ENCODE assay signal across 17 cellular contexts in genomic region chr5:87127956-87128687, GRCh38.
A peak's percentile ranks its signal among the peaks of the same experiment; 100 is the strongest.
DNase-seq lines count a peak whose midpoint lies in the region; ATAC-seq and TF ChIP-seq lines count a peak whose summit lies in the region.
"Had no signal": no experiment of that assay in that cellular context is flagged by ENCODE, and none has a peak within 500 bp of the region (broad histone marks: within the 10 kb centered on the region; RNA-seq: fewer than 3 reads in every experiment).

No MANE protein-coding gene starts in this region.

- H3K79me1 ChIP-seq in IMR-90 (ENCODE audit: low read depth in 1 of 2, low read length in 2 of 2): peaks cover 0 to 4% of the 10 kb centered on the region in 2 experiments; a peak in 1 of 4 replicates

- peak overlapping the region; percentile 89 for H2BK120ac ChIP-seq in IMR-90 (ENCODE audit: low read depth, low read length)

- TF ChIP-seq CTCF in activated CD8-positive, alpha-beta T cell treated with anti-CD3 and anti-CD28 coated beads for 36 hours (IDR thresholded peaks at IDR 0.05): no peak
- TF ChIP-seq CTCF in IMR-90 (conservative IDR thresholded peaks at IDR 0.05; ENCODE audit: low read depth, low read length): no peak

- peak overlapping the region; percentile 76 for H3K4ac ChIP-seq in IMR-90 (ENCODE audit: low read depth, low read length)

- WGBS in IMR-90 (ENCODE audit: extremely low coverage in 2 of 2, insufficient read length in 1 of 2), 2 experiments: no CpG with 5 or more reads among the region's 3 CpGs

- H3K27ac Mint-ChIP-seq in activated CD8-positive, alpha-beta T cell treated with anti-CD3 and anti-CD28 coated beads for 36 hours: peak overlapping the region; percentile 58
- no peak overlapping the region for H3K27ac Mint-ChIP-seq in activated CD8-positive, alpha-beta T cell treated with anti-CD3 and anti-CD28 coated beads, Interleukin-2, amount 10 ng/mL, durations not matched to agents 7 days and 5 days
- H3K27ac Mint-ChIP-seq in activated naive CD8-positive, alpha-beta T cell treated with anti-CD3 and anti-CD28 coated beads, Interleukin-2, amount 10 ng/mL, durations not matched to agents 7 days and 5 days: peak overlapping the region; percentile 47
- peak overlapping the region; percentile 57 to 82 for H3K27ac Mint-ChIP-seq in natural killer cell treated with Interleukin-12 subunit alpha and Interleukin-12 subunit beta and Interleukin-15 and Interleukin-18, amount 100 ng/mL, for 72 hours
- H3K27ac Mint-ChIP-seq: nephron had no signal

- no peaks in the 10 kb centered on the region for H3K27me3 Mint-ChIP-seq in activated CD8-positive, alpha-beta T cell treated with anti-CD3 and anti-CD28 coated beads for 36 hours
- no peaks in the 10 kb centered on the region for H3K27me3 Mint-ChIP-seq in activated CD8-positive, alpha-beta T cell treated with anti-CD3 and anti-CD28 coated beads, Interleukin-2, amount 10 ng/mL, durations not matched to agents 7 days and 5 days (ENCODE audit: low read depth)
- no peaks in the 10 kb centered on the region for H3K27me3 Mint-ChIP-seq in activated naive CD8-positive, alpha-beta T cell treated with anti-CD3 and anti-CD28 coated beads, Interleukin-2, amount 10 ng/mL, durations not matched to agents 7 days and 5 days
- no peaks in the 10 kb centered on the region for H3K27me3 Mint-ChIP-seq in natural killer cell treated with Interleukin-12 subunit alpha and Interleukin-12 subunit beta and Interleukin-15 and Interleukin-18, amount 100 ng/mL, for 72 hours

- H3K23ac ChIP-seq in IMR-90 (ENCODE audit: low read depth, low read length): 0 out of 2 replicates have a peak overlapping the region, but pooled peaks have one; percentile 65

- H3K14ac ChIP-seq in IMR-90 (replicated peaks; ENCODE audit: low read depth, low read length): peak overlapping the region; percentile 78

- H2AK9ac ChIP-seq in IMR-90 (replicated peaks; ENCODE audit: low read depth, low read length, poor library complexity): no peak overlapping the region

- H3K4me2 ChIP-seq in IMR-90 (ENCODE audit: low read depth, low read length): peak overlapping the region; percentile 75; the same call in 1 of the 2 replicates

- H3K4me1 ChIP-seq in IMR-90 (ENCODE audit: control insufficient read depth, insufficient read depth, low read length): peaks cover 7% of the 10 kb centered on the region; the same call in 1 of the 2 replicates
- H3K4me1 ChIP-seq: tibial nerve had no signal

- H2AK5ac ChIP-seq in IMR-90 (ENCODE audit: low read depth, low read length): peak overlapping the region; percentile 65

- no peak for ATAC-seq in activated CD8-positive, alpha-beta T cell treated with anti-CD3 and anti-CD28 coated beads for 36 hours
- no peak for ATAC-seq in activated CD8-positive, alpha-beta T cell treated with anti-CD3 and anti-CD28 coated beads, Interleukin-2, amount 10 ng/mL, durations not matched to agents 7 days and 5 days
- peak; percentile 84 for ATAC-seq in IMR-90 (ENCODE audit: low read depth)
- no peak for ATAC-seq in activated naive CD8-positive, alpha-beta T cell treated with anti-CD3 and anti-CD28 coated beads, Interleukin-2, amount 10 ng/mL, durations not matched to agents 7 days and 5 days (ENCODE audit: low read depth)
- ATAC-seq in natural killer cell treated with Interleukin-12 subunit alpha and Interleukin-12 subunit beta and Interleukin-15 and Interleukin-18, amount 100 ng/mL, for 72 hours: no peak

- TF ChIP-seq POLR2A in IMR-90 (IDR thresholded peaks at IDR 0.05; ENCODE audit: low read depth, low read length): no peak

- H4K8ac ChIP-seq in IMR-90 (ENCODE audit: low read depth in 2 of 2, low read length in 2 of 2): peak overlapping the region; percentile 20 to 93; a peak in 3 of 4 replicates

- no peak overlapping the region for H3K9ac ChIP-seq in IMR-90 (ENCODE audit: low read depth, low read length)

- H3K9me3 Mint-ChIP-seq in activated CD8-positive, alpha-beta T cell treated with anti-CD3 and anti-CD28 coated beads for 36 hours: no peaks in the 10 kb centered on the region
- H3K9me3 Mint-ChIP-seq in activated CD8-positive, alpha-beta T cell treated with anti-CD3 and anti-CD28 coated beads, Interleukin-2, amount 10 ng/mL, durations not matched to agents 7 days and 5 days (ENCODE audit: insufficient read depth): no peaks in the 10 kb centered on the region
- peaks cover 6% of the 10 kb centered on the region for H3K9me3 Mint-ChIP-seq in activated naive CD8-positive, alpha-beta T cell treated with anti-CD3 and anti-CD28 coated beads, Interleukin-2, amount 10 ng/mL, durations not matched to agents 7 days and 5 days
- H3K9me3 Mint-ChIP-seq in natural killer cell treated with Interleukin-12 subunit alpha and Interleukin-12 subunit beta and Interleukin-15 and Interleukin-18, amount 100 ng/mL, for 72 hours: peaks cover 2% of the 10 kb centered on the region
- H3K9me3 Mint-ChIP-seq: nephron had no signal

- H3K4me3 Mint-ChIP-seq in activated CD8-positive, alpha-beta T cell treated with anti-CD3 and anti-CD28 coated beads for 36 hours: no peak overlapping the region
- H3K4me3 Mint-ChIP-seq in activated CD8-positive, alpha-beta T cell treated with anti-CD3 and anti-CD28 coated beads, Interleukin-2, amount 10 ng/mL, durations not matched to agents 7 days and 5 days: no peak overlapping the region
- no peak overlapping the region for H3K4me3 Mint-ChIP-seq in activated naive CD8-positive, alpha-beta T cell treated with anti-CD3 and anti-CD28 coated beads, Interleukin-2, amount 10 ng/mL, durations not matched to agents 7 days and 5 days
- peak overlapping the region; percentile 47 for H3K4me3 Mint-ChIP-seq in natural killer cell treated with Interleukin-12 subunit alpha and Interleukin-12 subunit beta and Interleukin-15 and Interleukin-18, amount 100 ng/mL, for 72 hours
- H3K4me3 Mint-ChIP-seq: nephron had no signal

- in situ Hi-C loops in IMR-90 (cut with MboI; ENCODE audit: low sequenced_read_pairs): no loop called here

- H2AFZ ChIP-seq in IMR-90 (replicated peaks; ENCODE audit: low read length, poor library complexity): no peak overlapping the region

- no peaks in the 10 kb centered on the region for H3K36me3 ChIP-seq in IMR-90 (ENCODE audit: control insufficient read depth, insufficient read depth, low read length)
- H3K36me3 ChIP-seq: tibial nerve had no signal

- peak overlapping the region; percentile 97; the same call in 1 of the 2 replicates for H3K18ac ChIP-seq in IMR-90 (ENCODE audit: low read depth, low read length)

- peak overlapping the region; percentile 98; the same call in 1 of the 2 replicates for H4K5ac ChIP-seq in IMR-90 (ENCODE audit: low read depth, low read length)

- TF ChIP-seq RAD21 in IMR-90 (IDR thresholded peaks at IDR 0.05; ENCODE audit: low read length): no peak

- H2BK15ac ChIP-seq in IMR-90 (ENCODE audit: low read depth, low read length): peak overlapping the region; percentile 85; the same call in 1 of the 3 replicates

- H3K4me3 ChIP-seq in IMR-90 (ENCODE audit: insufficient read depth, low read depth, low read length): no peak overlapping the region
- H3K4me3 ChIP-seq: lung, tibial nerve had no signal

- DNase-seq in activated CD8-positive, alpha-beta T cell treated with anti-CD3 and anti-CD28 coated beads for 36 hours: peak; percentile 24
- DNase-seq in activated CD8-positive, alpha-beta T cell treated with anti-CD3 and anti-CD28 coated beads, Interleukin-2, amount 10 ng/mL, durations not matched to agents 7 days and 5 days: no peak
- DNase-seq in IMR-90 (peak; percentile 43), NCI-H2196 treated with DMSO at 0.1 percent for 48 hours (lab: John Stamatoyannopoulos, UW; ENCODE audit: unreplicated experiment) (no peak), NCI-H1092 (lab: John Stamatoyannopoulos, UW) (no peak), COR-L47 (lab: John Stamatoyannopoulos, UW) (no peak)
- no peak for DNase-seq in activated naive CD8-positive, alpha-beta T cell treated with anti-CD3 and anti-CD28 coated beads, Interleukin-2, amount 10 ng/mL, durations not matched to agents 7 days and 5 days
- DNase-seq in natural killer cell treated with Interleukin-12 subunit alpha and Interleukin-12 subunit beta and Interleukin-15 and Interleukin-18, amount 100 ng/mL, for 72 hours (ENCODE audit: low spot score): no peak
- DNase-seq: activated CD4-positive, alpha-beta T cell treated with anti-CD3 and anti-CD28 coated beads, Interleukin-2, amount 50 U/mL, for 1 hour; NCI-H2081 treated with DMSO at 0.1 percent for 48 hours; SHP77 treated with DMSO at 0.1 percent for 48 hours; stimulated activated CD4-positive, alpha-beta T cell treated with anti-CD3 and anti-CD28 coated beads, Interleukin-2, amount 100 ng/mL, for 24 hours; stimulated activated CD8-positive, alpha-beta memory T cell treated with anti-CD3 and anti-CD28 coated beads, Interleukin-4, amount 100 ng/mL, for 48 hours; T-helper 9 cell had no signal

- H3K9me3 ChIP-seq in IMR-90 (ENCODE audit: control insufficient read depth, insufficient read depth, low read length): no peaks in the 10 kb centered on the region
- H3K9me3 ChIP-seq: tibial nerve had no signal

- no peak overlapping the region for H3K27ac ChIP-seq in IMR-90 (ENCODE audit: insufficient read depth, low read length)
- H3K27ac ChIP-seq: tibial nerve had no signal

- H3K4me1 Mint-ChIP-seq in activated CD8-positive, alpha-beta T cell treated with anti-CD3 and anti-CD28 coated beads for 36 hours (ENCODE audit: low read depth): peaks cover 33% of the 10 kb centered on the region
- peaks cover 21% of the 10 kb centered on the region for H3K4me1 Mint-ChIP-seq in activated CD8-positive, alpha-beta T cell treated with anti-CD3 and anti-CD28 coated beads, Interleukin-2, amount 10 ng/mL, durations not matched to agents 7 days and 5 days (ENCODE audit: low read depth)
- peaks cover 19% of the 10 kb centered on the region for H3K4me1 Mint-ChIP-seq in activated naive CD8-positive, alpha-beta T cell treated with anti-CD3 and anti-CD28 coated beads, Interleukin-2, amount 10 ng/mL, durations not matched to agents 7 days and 5 days
- H3K4me1 Mint-ChIP-seq in natural killer cell treated with Interleukin-12 subunit alpha and Interleukin-12 subunit beta and Interleukin-15 and Interleukin-18, amount 100 ng/mL, for 72 hours (ENCODE audit: low read depth in 2 of 2): peaks cover 11 to 23% of the 10 kb centered on the region in 2 donors
- H3K4me1 Mint-ChIP-seq: nephron had no signal

- peak overlapping the region; percentile 97 for H2BK5ac ChIP-seq in IMR-90 (ENCODE audit: low read depth, low read length, poor library complexity, severe bottlenecking)

- no peaks in the 10 kb centered on the region for H4K20me1 ChIP-seq in IMR-90 (ENCODE audit: insufficient read depth, low read length)

- no peaks in the 10 kb centered on the region for H3K27me3 ChIP-seq in IMR-90 (ENCODE audit: control insufficient read depth, insufficient read depth, low read length)
- H3K27me3 ChIP-seq: tibial nerve had no signal

- intact Hi-C loops in activated CD8-positive, alpha-beta T cell treated with anti-CD3 and anti-CD28 coated beads for 36 hours (cut with micrococcal nuclease): loop anchor here (10.0 kb wide), 1 partner anchor 277 kb away; no protein-coding TSS in a partner anchor
- intact Hi-C loops in IMR-90 (cut with micrococcal nuclease): loop anchor here (5.0 kb wide), 1 partner anchor 139 kb away; the partner anchor contains the start of gene RASA1

- H2BK20ac ChIP-seq in IMR-90 (ENCODE audit: low read depth, low read length): peak overlapping the region; percentile 91

- H3K9me1 ChIP-seq in IMR-90 (ENCODE audit: insufficient read depth, low read length): peaks cover 4% of the 10 kb centered on the region; the same call in 1 of the 2 replicates

- POLR2A ChIA-PET in activated CD8-positive, alpha-beta T cell treated with anti-CD3 and anti-CD28 coated beads for 36 hours (lab: Charles Lee): no interaction called here
- POLR2A ChIA-PET in activated CD8-positive, alpha-beta T cell treated with anti-CD3 and anti-CD28 coated beads, Interleukin-2, amount 10 ng/mL, durations not matched to agents 7 days and 5 days (lab: Charles Lee): interaction anchor here (1.2 kb wide), 1 partner anchor 53 kb away, joined by 3 read pairs; no protein-coding TSS in a partner anchor
- POLR2A ChIA-PET in IMR-90 (lab: Charles Lee; ENCODE audit: unreplicated experiment): no interaction called here
- POLR2A ChIA-PET in activated naive CD8-positive, alpha-beta T cell treated with anti-CD3 and anti-CD28 coated beads, Interleukin-2, amount 10 ng/mL, durations not matched to agents 7 days and 5 days (lab: Charles Lee): interaction anchor here (0.7 kb wide), 1 partner anchor 53 kb away, joined by 3 read pairs; no protein-coding TSS in a partner anchor

- peak overlapping the region; percentile 57; the same call in 1 of the 2 replicates for H4K91ac ChIP-seq in IMR-90 (ENCODE audit: insufficient read depth, low read depth, low read length)

- CTCF ChIA-PET in activated CD8-positive, alpha-beta T cell treated with anti-CD3 and anti-CD28 coated beads for 36 hours (lab: Charles Lee): interaction anchor here (1.7 to 2.5 kb wide), 2 partner anchors 10 to 12 kb away, joined by 3 to 8 read pairs; no protein-coding TSS in a partner anchor
- CTCF ChIA-PET in activated CD8-positive, alpha-beta T cell treated with anti-CD3 and anti-CD28 coated beads, Interleukin-2, amount 10 ng/mL, durations not matched to agents 7 days and 5 days (lab: Charles Lee): interaction anchor here (0.9 to 2.7 kb wide), 5 partner anchors 10 to 97 kb away, joined by 3 to 8 read pairs (median 6); no protein-coding TSS in a partner anchor
- CTCF ChIA-PET in IMR-90 (lab: Yijun Ruan, JAX): interaction anchor here (1.0 kb wide), 1 partner anchor 17 kb away, joined by 3 read pairs; no protein-coding TSS in a partner anchor

- H3K56ac ChIP-seq in IMR-90 (ENCODE audit: extremely low read depth, insufficient read depth, low read length): peak overlapping the region; percentile 57

- BruUV-seq in IMR-90 (replicated peaks; lab: Mats Ljungman, UMichigan): no TSS peak

- H3K36me3 Mint-ChIP-seq in activated CD8-positive, alpha-beta T cell treated with anti-CD3 and anti-CD28 coated beads for 36 hours (ENCODE audit: low read depth): no peaks in the 10 kb centered on the region
- peaks cover 2% of the 10 kb centered on the region for H3K36me3 Mint-ChIP-seq in activated CD8-positive, alpha-beta T cell treated with anti-CD3 and anti-CD28 coated beads, Interleukin-2, amount 10 ng/mL, durations not matched to agents 7 days and 5 days (ENCODE audit: low read depth)
- peaks cover 7% of the 10 kb centered on the region for H3K36me3 Mint-ChIP-seq in activated naive CD8-positive, alpha-beta T cell treated with anti-CD3 and anti-CD28 coated beads, Interleukin-2, amount 10 ng/mL, durations not matched to agents 7 days and 5 days
- no peaks in the 10 kb centered on the region for H3K36me3 Mint-ChIP-seq in natural killer cell treated with Interleukin-12 subunit alpha and Interleukin-12 subunit beta and Interleukin-15 and Interleukin-18, amount 100 ng/mL, for 72 hours

- dilution Hi-C loops in IMR-90 (cut with HindIII; ENCODE audit: low sequenced_read_pairs, unreplicated experiment): no loop called here

Comparison
In these comparisons a context has a peak if more than half of its experiments do, and no peak if none do; other contexts are left out.
1. DNase-seq: peak in activated CD8-positive, alpha-beta T cell treated with anti-CD3 and anti-CD28 coated beads for 36 hours (single experiment) and IMR-90 (single experiment); none in activated CD8-positive, alpha-beta T cell treated with anti-CD3 and anti-CD28 coated beads, Interleukin-2, amount 10 ng/mL, durations not matched to agents 7 days and 5 days (single experiment), activated naive CD8-positive, alpha-beta T cell treated with anti-CD3 and anti-CD28 coated beads, Interleukin-2, amount 10 ng/mL, durations not matched to agents 7 days and 5 days (single experiment), natural killer cell treated with Interleukin-12 subunit alpha and Interleukin-12 subunit beta and Interleukin-15 and Interleukin-18, amount 100 ng/mL, for 72 hours (single experiment), NCI-H2196 treated with DMSO at 0.1 percent for 48 hours (single experiment), NCI-H1092 (single experiment) and COR-L47 (single experiment).
2. POLR2A ChIA-PET loops: an anchor here in activated CD8-positive, alpha-beta T cell treated with anti-CD3 and anti-CD28 coated beads, Interleukin-2, amount 10 ng/mL, durations not matched to agents 7 days and 5 days (1.2 kb wide) and activated naive CD8-positive, alpha-beta T cell treated with anti-CD3 and anti-CD28 coated beads, Interleukin-2, amount 10 ng/mL, durations not matched to agents 7 days and 5 days (0.7 kb wide); none called in activated CD8-positive, alpha-beta T cell treated with anti-CD3 and anti-CD28 coated beads for 36 hours and IMR-90.